In genomic region chr6:10051283-10051682, GRCh38 we compare ENCODE assay signal across 38 cellular contexts.
"Had no signal": no experiment of that assay in that cellular context is flagged by ENCODE, and none has a peak within 500 bp of the region (broad histone marks: within the 10 kb centered on the region; RNA-seq: fewer than 3 reads in every experiment).

No MANE protein-coding gene starts in this region.

- H3K4me3 Mint-ChIP-seq: activated naive CD4-positive, alpha-beta T cell treated with anti-CD3 and anti-CD28 coated beads for 36 hours; activated naive CD4-positive, alpha-beta T cell treated with anti-CD3 and anti-CD28 coated beads, Interleukin-2, amount 10 ng/mL, durations not matched to agents 7 days and 5 days; activated naive CD4-positive, alpha-beta T cell treated with anti-CD3 and anti-CD28 coated beads, Interleukin-2, amount 50 U/mL, for 24 hours; activated naive CD8-positive, alpha-beta T cell; activated naive CD8-positive, alpha-beta T cell treated with anti-CD3 and anti-CD28 coated beads for 36 hours; activated naive CD8-positive, alpha-beta T cell treated with anti-CD3 and anti-CD28 coated beads, Interleukin-2, amount 10 ng/mL, durations not matched to agents 7 days and 5 days; activated naive CD8-positive, alpha-beta T cell treated with anti-CD3 and anti-CD28 coated beads, Interleukin-2, amount 50 U/mL, for 24 hours; activated T-cell treated with anti-CD3 and anti-CD28 coated beads, Interleukin-2, amount 50 U/mL, for 24 hours; activated T-cell treated with anti-CD3 and anti-CD28 coated beads, Interleukin-2, amount 50 U/mL, for 4 hours; activated T-cell treated with anti-CD3 and anti-CD28 coated beads, Interleukin-2, amount 50 U/mL, for 72 hours; activated T-helper 1 cell treated with anti-CD3 and anti-CD28 coated beads, Interleukin-12 subunit alpha, Interleukin-12 subunit beta, Interleukin-2, Interleukin-4 antibody, amounts not matched to agents 30 ng/mL and 10 ng/mL and 1 ng/mL, durations not matched to agents 14 hours and 24 hours and 36 hours; activated T-helper 17 cell treated with anti-CD3 and anti-CD28 coated beads, Interleukin-2, amount 50 U/mL, for 72 hours; brain; central memory CD8-positive, alpha-beta T cell had no signal

- H3K4me1 ChIP-seq: adrenal gland, ascending aorta, body of pancreas, breast epithelium had no signal

- H3K36me3 Mint-ChIP-seq: activated naive CD4-positive, alpha-beta T cell treated with anti-CD3 and anti-CD28 coated beads, Interleukin-2, amount 10 ng/mL, durations not matched to agents 7 days and 5 days; activated naive CD8-positive, alpha-beta T cell; activated naive CD8-positive, alpha-beta T cell treated with anti-CD3 and anti-CD28 coated beads for 36 hours; activated naive CD8-positive, alpha-beta T cell treated with anti-CD3 and anti-CD28 coated beads, Interleukin-2, amount 10 ng/mL, durations not matched to agents 7 days and 5 days; brain had no signal

- H3K27me3 Mint-ChIP-seq: activated naive CD4-positive, alpha-beta T cell treated with anti-CD3 and anti-CD28 coated beads, Interleukin-2, amount 10 ng/mL, durations not matched to agents 7 days and 5 days; activated naive CD4-positive, alpha-beta T cell treated with anti-CD3 and anti-CD28 coated beads, Interleukin-2, amount 50 U/mL, for 24 hours; activated naive CD8-positive, alpha-beta T cell; activated naive CD8-positive, alpha-beta T cell treated with anti-CD3 and anti-CD28 coated beads for 36 hours; activated naive CD8-positive, alpha-beta T cell treated with anti-CD3 and anti-CD28 coated beads, Interleukin-2, amount 10 ng/mL, durations not matched to agents 7 days and 5 days; activated naive CD8-positive, alpha-beta T cell treated with anti-CD3 and anti-CD28 coated beads, Interleukin-2, amount 50 U/mL, for 24 hours; activated T-cell treated with anti-CD3 and anti-CD28 coated beads, Interleukin-2, amount 50 U/mL, for 24 hours; activated T-helper 17 cell treated with anti-CD3 and anti-CD28 coated beads, Interleukin-2, amount 50 U/mL, for 72 hours; central memory CD8-positive, alpha-beta T cell had no signal

- H3K27ac Mint-ChIP-seq: activated naive CD4-positive, alpha-beta T cell treated with anti-CD3 and anti-CD28 coated beads for 36 hours; activated naive CD4-positive, alpha-beta T cell treated with anti-CD3 and anti-CD28 coated beads, Interleukin-2, amount 10 ng/mL, durations not matched to agents 7 days and 5 days; activated naive CD4-positive, alpha-beta T cell treated with anti-CD3 and anti-CD28 coated beads, Interleukin-2, amount 50 U/mL, for 24 hours; activated naive CD4-positive, alpha-beta T cell treated with anti-CD3 and anti-CD28 coated beads, Interleukin-2, amount 50 U/mL, for 72 hours; activated naive CD8-positive, alpha-beta T cell; activated naive CD8-positive, alpha-beta T cell treated with anti-CD3 and anti-CD28 coated beads for 36 hours; activated naive CD8-positive, alpha-beta T cell treated with anti-CD3 and anti-CD28 coated beads, Interleukin-2, amount 10 ng/mL, durations not matched to agents 7 days and 5 days; activated naive CD8-positive, alpha-beta T cell treated with anti-CD3 and anti-CD28 coated beads, Interleukin-2, amount 50 U/mL, for 24 hours; activated T-cell treated with anti-CD3 and anti-CD28 coated beads, Interleukin-2, amount 50 U/mL, for 24 hours; activated T-cell treated with anti-CD3 and anti-CD28 coated beads, Interleukin-2, amount 50 U/mL, for 72 hours; activated T-helper 1 cell treated with anti-CD3 and anti-CD28 coated beads, Interleukin-12 subunit alpha, Interleukin-12 subunit beta, Interleukin-2, Interleukin-4 antibody, amounts not matched to agents 30 ng/mL and 10 ng/mL and 1 ng/mL, durations not matched to agents 14 hours and 24 hours and 36 hours; activated T-helper 17 cell treated with anti-CD3 and anti-CD28 coated beads, Interleukin-2, amount 50 U/mL, for 72 hours; activated T-helper 2 cell treated with anti-CD3 and anti-CD28 coated beads, Interferon-gamma antibody, Interleukin-2, Interleukin-4, amounts not matched to agents 10 μg/mL and 5 μg/mL and 100 μg/mL, durations not matched to agents 14 hours and 24 hours and 36 hours; brain had no signal

- DNase-seq: activated effector memory CD4-positive, alpha-beta T cell treated with anti-CD3 and anti-CD28 coated beads, Interleukin-2, amount 50 U/mL, for 16 hours; activated effector memory CD4-positive, alpha-beta T cell treated with Interleukin-2 at 50 U/mL for 16 hours; activated gamma-delta T cell; activated gamma-delta T cell treated with Interleukin-2 at 50 U/mL for 16 hours; activated naive CD4-positive, alpha-beta T cell; activated naive CD4-positive, alpha-beta T cell treated with anti-CD3 and anti-CD28 coated beads for 36 hours; activated naive CD4-positive, alpha-beta T cell treated with anti-CD3 and anti-CD28 coated beads, Interleukin-2, amount 10 ng/mL, durations not matched to agents 7 days and 5 days; activated naive CD4-positive, alpha-beta T cell treated with anti-CD3 and anti-CD28 coated beads, Interleukin-2, amount 50 U/mL, for 16 hours; activated naive CD4-positive, alpha-beta T cell treated with Interleukin-2 at 50 U/mL for 16 hours; activated naive CD8-positive, alpha-beta T cell treated with anti-CD3 and anti-CD28 coated beads for 36 hours; activated naive CD8-positive, alpha-beta T cell treated with anti-CD3 and anti-CD28 coated beads, Interleukin-2, amount 10 ng/mL, durations not matched to agents 7 days and 5 days; activated naive CD8-positive, alpha-beta T cell treated with anti-CD3 and anti-CD28 coated beads, Interleukin-2, amount 50 U/mL, for 24 hours; activated T-cell treated with anti-CD3 and anti-CD28 coated beads, Interleukin-2, amount 50 U/mL, for 1 hour; activated T-cell treated with anti-CD3 and anti-CD28 coated beads, Interleukin-2, amount 50 U/mL, for 24 hours; activated T-cell treated with anti-CD3 and anti-CD28 coated beads, Interleukin-2, amount 50 U/mL, for 4 hours; activated T-cell treated with anti-CD3 and anti-CD28 coated beads, Interleukin-2, amount 50 U/mL, for 48 hours; activated T-cell treated with anti-CD3 and anti-CD28 coated beads, Interleukin-2, amount 50 U/mL, for 72 hours; adrenal gland; amniotic stem cell; amygdala; anterior cingulate cortex; aorta; body of pancreas; brain microvascular endothelial cell; caudate nucleus; central memory CD4-positive, alpha-beta T cell; cerebellar nuclear complex had no signal

- H3K27ac ChIP-seq: adrenal gland, ascending aorta, body of pancreas, brain microvascular endothelial cell, breast epithelium, cardiac muscle cell had no signal

- H3K4me1 Mint-ChIP-seq: activated naive CD4-positive, alpha-beta T cell treated with anti-CD3 and anti-CD28 coated beads, Interleukin-2, amount 10 ng/mL, durations not matched to agents 7 days and 5 days; activated naive CD4-positive, alpha-beta T cell treated with anti-CD3 and anti-CD28 coated beads, Interleukin-2, amount 50 U/mL, for 24 hours; activated naive CD8-positive, alpha-beta T cell treated with anti-CD3 and anti-CD28 coated beads for 36 hours; activated naive CD8-positive, alpha-beta T cell treated with anti-CD3 and anti-CD28 coated beads, Interleukin-2, amount 10 ng/mL, durations not matched to agents 7 days and 5 days; activated naive CD8-positive, alpha-beta T cell treated with anti-CD3 and anti-CD28 coated beads, Interleukin-2, amount 50 U/mL, for 24 hours; activated T-helper 17 cell treated with anti-CD3 and anti-CD28 coated beads, Interleukin-2, amount 50 U/mL, for 72 hours; brain; central memory CD8-positive, alpha-beta T cell had no signal

- H3K36me3 ChIP-seq: adrenal gland, ascending aorta, brain microvascular endothelial cell, breast epithelium, cardiac muscle cell had no signal

- H3K4me3 ChIP-seq: adrenal gland, ascending aorta, body of pancreas, breast epithelium, cardiac muscle cell had no signal

- H3K9me3 ChIP-seq: adrenal gland, body of pancreas had no signal
